In genomic region chrX:130268500-130269170, GRCh38 we compare ENCODE assay signal across 8 cellular contexts.
A peak's percentile ranks its signal among the peaks of the same experiment; 100 is the strongest.
DNase-seq lines count a peak whose midpoint lies in the region; ATAC-seq and TF ChIP-seq lines count a peak whose summit lies in the region.

ZNF280C (minus strand) TSS chrX:130268899; CDS start chrX:130260449, 8,450 bp downstream.

- DNase-seq in NCI-H1930 (lab: John Stamatoyannopoulos, UW) (peak; percentile 86 to 87), T-helper 22 cell (ENCODE audit: low read depth) (peak; percentile 78), astrocyte of the hippocampus (ENCODE audit: low read depth, low spot score) (peak; percentile 95), hypothalamus (lab: John Stamatoyannopoulos, UW) (peak; percentile 9 to 86 (median 63)), retinal pigment epithelial cell (ENCODE audit: low read depth) (peak; percentile 73)

- TF ChIP-seq CTCF in 22Rv1 (IDR thresholded peaks at IDR 0.05) (peak; percentile 54), retinal pigment epithelial cell (conservative IDR thresholded peaks at IDR 0.05; ENCODE audit: low read depth, low read length) (peak; percentile 34)

- peak within 1 kb of the TSS; percentile 79 for H3K4me3 ChIP-seq in retinal pigment epithelial cell (ENCODE audit: low read length)

- peak; percentile 79 for ATAC-seq in GM18508 (IDR thresholded peaks at IDR 0.05; ENCODE audit: insufficient read depth, unreplicated experiment)
- peak; percentile 94 for ATAC-seq in HG02981 (IDR thresholded peaks at IDR 0.05; ENCODE audit: unreplicated experiment)

- H3K27ac ChIP-seq in 22Rv1, result peak within 1 kb of the TSS; percentile 81

Comparison
In these comparisons a context has a peak if more than half of its experiments do, and no peak if none do; other contexts are left out.
1. Peak in every context shown above with its lines: DNase-seq, ATAC-seq, H3K4me3 ChIP-seq and H3K27ac ChIP-seq.